Comparison of ENCODE assay signal across 10 cellular contexts in genomic region chr14:75487155-75487671, GRCh38. TPM values are rescaled to one million over a fixed set of nuclear protein-coding genes. Genes with fewer than 3 reads are reported as not detected.
DNase-seq lines count a peak whose midpoint lies in the region; ATAC-seq and TF ChIP-seq lines count a peak whose summit lies in the region.
"Had no signal": no experiment of that assay in that cellular context is flagged by ENCODE, and none has a peak within 500 bp of the region (broad histone marks: within the 10 kb centered on the region; RNA-seq: fewer than 3 reads in every experiment).

No MANE protein-coding gene starts in this region.

- intact Hi-C loops in mammary epithelial cell (cut with micrococcal nuclease) = no loop called here
- intact Hi-C loops in colonic mucosa (cut with DNase I) = no loop called here

- dilution Hi-C loops in mammary epithelial cell (cut with HindIII; ENCODE audit: low sequenced_read_pairs) = no loop called here

- TF ChIP-seq CTCF in GM10248 (IDR thresholded peaks at IDR 0.05; ENCODE audit: control extremely low read depth, extremely low read depth, low read depth, missing control alignments) (no peak), mammary epithelial cell (conservative IDR thresholded peaks at IDR 0.05 in 1 of 2, IDR thresholded peaks at IDR 0.05 in 1 of 2; ENCODE audit: extremely low read depth in 1 of 2, insufficient read depth in 1 of 2, low read depth in 1 of 2, low read length in 2 of 2) (no peak), colonic mucosa (IDR thresholded peaks at IDR 0.05) (no peak), MM.1S (IDR thresholded peaks at IDR 0.05; ENCODE audit: low read length) (no peak)

- CTCF ChIA-PET in GM10248 (lab: Yijun Ruan, JAX) = interaction anchor here (1.0 to 5.9 kb wide), 16 partner anchors 8 to 361 kb away, joined by 3 to 58 read pairs (median 7); partner anchors contain the start of genes BATF and NEK9
- CTCF ChIA-PET in mammary epithelial cell (lab: Charles Lee; ENCODE audit: low non-redundant PET) = interaction anchor here (1.0 to 1.5 kb wide), 2 partner anchors 72 to 73 kb away, joined by 4 to 8 read pairs; no protein-coding TSS in a partner anchor

- H3K4me1 ChIP-seq in mammary epithelial cell (ENCODE audit: insufficient read depth, low read length) (peaks cover 8% of the 10 kb centered on the region), colonic mucosa (no peaks in the 10 kb centered on the region), MM.1S (ENCODE audit: low read length) (no peaks in the 10 kb centered on the region)
- H3K4me1 ChIP-seq: uterus had no signal

- no peaks in the 10 kb centered on the region for H3F3A ChIP-seq in MM.1S (ENCODE audit: insufficient read depth, low read length)

- H3K4me3 ChIP-seq in mammary epithelial cell (replicated peaks in 1 of 3; ENCODE audit: insufficient read depth in 1 of 3, low read depth in 2 of 3, low read length in 3 of 3) = no peak overlapping the region
- no peak overlapping the region for H3K4me3 ChIP-seq in colonic mucosa
- H3K4me3 ChIP-seq in MM.1S (ENCODE audit: low read length) = no peak overlapping the region
- H3K4me3 ChIP-seq: uterus had no signal

- POLR2A ChIA-PET in GM10248 (lab: Yijun Ruan, JAX) = interaction anchor here (0.5 to 0.8 kb wide), 3 partner anchors 8 to 90 kb away, joined by 3 to 4 read pairs (median 4); no protein-coding TSS in a partner anchor

- H4K20me1 ChIP-seq in mammary epithelial cell (ENCODE audit: insufficient read depth, low read length) = no peaks in the 10 kb centered on the region
- H4K20me1 ChIP-seq in MM.1S (ENCODE audit: insufficient read depth, low read length) = no peaks in the 10 kb centered on the region

- H3K27ac ChIP-seq in mammary epithelial cell (ENCODE audit: insufficient read depth, low read depth, low read length) (no peak overlapping the region), colonic mucosa (no peak overlapping the region), MM.1S (ENCODE audit: low read length) (no peak overlapping the region)
- H3K27ac ChIP-seq: uterus had no signal

- no peaks in the 10 kb centered on the region for H3K79me2 ChIP-seq in mammary epithelial cell (ENCODE audit: insufficient read depth, low read length)
- no peaks in the 10 kb centered on the region for H3K79me2 ChIP-seq in MM.1S (ENCODE audit: low read length)

- H3K9me3 ChIP-seq in mammary epithelial cell (replicated peaks; ENCODE audit: insufficient read depth, low read length) (no peaks in the 10 kb centered on the region), colonic mucosa (no peaks in the 10 kb centered on the region), MM.1S (replicated peaks; ENCODE audit: insufficient read depth, low read length) (no peaks in the 10 kb centered on the region)
- H3K9me3 ChIP-seq: uterus had no signal

- in situ Hi-C loops in mammary epithelial cell (cut with MboI; ENCODE audit: low sequenced_read_pairs in 2 of 2) = loop anchor here (5.0 to 10.0 kb wide), 4 partner anchors 75 to 352 kb away; no protein-coding TSS in a partner anchor

- H3K9ac ChIP-seq in mammary epithelial cell (ENCODE audit: insufficient read depth, low read length) = no peak overlapping the region
- no peak overlapping the region for H3K9ac ChIP-seq in colonic mucosa (ENCODE audit: low read depth in 2 of 2, low read length in 2 of 2)
- no peak overlapping the region for H3K9ac ChIP-seq in MM.1S (ENCODE audit: low read length)

- 61% methylated on average over 7 of the region's 7 CpGs for WGBS in mammary epithelial cell (ENCODE audit: low coverage, missing lambda C conversion rate)

- H2AFZ ChIP-seq in mammary epithelial cell (ENCODE audit: low read depth, low read length) (no peak overlapping the region), MM.1S (ENCODE audit: low read length) (no peak overlapping the region)

- H3K27me3 ChIP-seq in mammary epithelial cell (ENCODE audit: insufficient read depth, low read length) (no peaks in the 10 kb centered on the region), colonic mucosa (no peaks in the 10 kb centered on the region), MM.1S (replicated peaks; ENCODE audit: insufficient read depth, low read length) (no peaks in the 10 kb centered on the region)
- H3K27me3 ChIP-seq: uterus had no signal

- H3K4me2 ChIP-seq in mammary epithelial cell (ENCODE audit: insufficient read depth, low read depth, low read length) (no peak overlapping the region), MM.1S (ENCODE audit: low read depth, low read length) (no peak overlapping the region)

- H3K9me2 ChIP-seq in MM.1S (replicated peaks; ENCODE audit: insufficient read depth, low read length) = no peaks in the 10 kb centered on the region

- H3K36me3 ChIP-seq in mammary epithelial cell (ENCODE audit: insufficient read depth, low read length) (no peaks in the 10 kb centered on the region), colonic mucosa (no peaks in the 10 kb centered on the region), MM.1S (replicated peaks; ENCODE audit: insufficient read depth, low read length) (no peaks in the 10 kb centered on the region)
- H3K36me3 ChIP-seq: uterus had no signal

- BruUV-seq in mammary epithelial cell (replicated peaks; lab: Mats Ljungman, UMichigan) = no TSS peak

- peak; percentile 56 for DNase-seq in GM10248 (ENCODE audit: extremely low spot score)
- DNase-seq in mammary epithelial cell = peak; percentile 76
- no peak for DNase-seq in colonic mucosa
- DNase-seq in MM.1S = no peak
- DNase-seq in GM19240 (ENCODE audit: insufficient read length, low spot score) = no peak
- DNase-seq: NCI-H446 treated with DMSO at 0.1 percent for 48 hours, uterus had no signal

- peak; percentile 72 for ATAC-seq in GM21360 (IDR thresholded peaks at IDR 0.05; ENCODE audit: unreplicated experiment)
- ATAC-seq in HG03469 (IDR thresholded peaks at IDR 0.05; ENCODE audit: unreplicated experiment) = peak; percentile 73
- ATAC-seq in HG03439 (IDR thresholded peaks at IDR 0.05; ENCODE audit: unreplicated experiment) = no peak

RNA-seq across cellular contexts. Expression of gene BATF, which starts 35.1 kb away (rescaled TPM):
- total RNA-seq in mammary epithelial cell (not detected), colonic mucosa (1 to 10 TPM in 1 of 2 donors, under 1 TPM in 1; 0.77 to 1.3 TPM)
- polyA plus RNA-seq in mammary epithelial cell = not detected
- not detected for polyA minus RNA-seq in mammary epithelial cell

RNA-seq across cellular contexts. Expression of gene JDP2, which starts 59.4 kb away (rescaled TPM):
- total RNA-seq in mammary epithelial cell = 10 to 100 TPM; 13.8 to 39.7 TPM
- 9.5 TPM for polyA plus RNA-seq in mammary epithelial cell
- polyA minus RNA-seq in mammary epithelial cell = 7.1 TPM
- total RNA-seq in colonic mucosa = 10 to 100 TPM; 19.4 to 37.1 TPM

Comparison
In these comparisons a context has a peak if more than half of its experiments do, and no peak if none do; other contexts are left out.
1. DNase-seq: peak in GM10248 (single experiment) and mammary epithelial cell (single experiment); none in colonic mucosa (single experiment), MM.1S (single experiment) and GM19240 (single experiment).